8 cellular contexts compared by ENCODE assay signal in genomic region chr1:44631333-44631646, GRCh38. TPM values are rescaled to one million over a fixed set of nuclear protein-coding genes. Genes with fewer than 3 reads are reported as not detected.
DNase-seq lines count a peak whose midpoint lies in the region; ATAC-seq and TF ChIP-seq lines count a peak whose summit lies in the region.

No MANE protein-coding gene starts in this region.

- H3K4me3 ChIP-seq in AG10803 (ENCODE audit: low read length) (peak overlapping the region; percentile 59), GM23338 (peak overlapping the region; percentile 92), iPS-11a (ENCODE audit: low read depth, low read length) (peak overlapping the region; percentile 65), stomach (peak overlapping the region; percentile 83 to 95 (median 83))

- peak; percentile 23 for TF ChIP-seq EP300 in stomach (IDR thresholded peaks at IDR 0.05)

- peak overlapping the region; percentile 97 for H3K27ac ChIP-seq in GM23338 (ENCODE audit: low read depth)
- peak overlapping the region; percentile 87 to 96 (median 92) for H3K27ac ChIP-seq in stomach

- no peak for ATAC-seq in GM23338

- peaks cover 20% of the 10 kb centered on the region for H3K4me1 Mint-ChIP-seq in GM23338
- H3K4me1 Mint-ChIP-seq in activated CD4-positive, alpha-beta memory T cell treated with anti-CD3 and anti-CD28 coated beads for 36 hours (ENCODE audit: low read depth), result peaks cover 36% of the 10 kb centered on the region

- 11 to 29% (median 18%) methylated on average over 2 to 8 of the region's 8 CpGs for WGBS in stomach, 5 donors

- no peaks in the 10 kb centered on the region for H3K9me3 Mint-ChIP-seq in GM23338
- no peaks in the 10 kb centered on the region for H3K9me3 Mint-ChIP-seq in activated CD4-positive, alpha-beta memory T cell treated with anti-CD3 and anti-CD28 coated beads for 36 hours

- peaks cover 25% of the 10 kb centered on the region for H3K79me2 ChIP-seq in GM23338 (replicated peaks; ENCODE audit: insufficient read depth)

- CTCF ChIA-PET in activated CD4-positive, alpha-beta memory T cell treated with anti-CD3 and anti-CD28 coated beads for 36 hours (lab: Charles Lee), result interaction anchor here (0.7 to 6.9 kb wide), 6 partner anchors 21 to 414 kb away, joined by 3 to 65 read pairs (median 4); no protein-coding TSS in a partner anchor

- no peak for TF ChIP-seq POLR2A in stomach (IDR thresholded peaks at IDR 0.05)

- no peaks in the 10 kb centered on the region for H3K9me2 ChIP-seq in GM23338 (ENCODE audit: insufficient read depth)

- peaks cover 31% of the 10 kb centered on the region for H3F3A ChIP-seq in GM23338 (replicated peaks; ENCODE audit: low read depth)

- peak overlapping the region; percentile 87 for H3K4me3 Mint-ChIP-seq in GM23338
- H3K4me3 Mint-ChIP-seq in activated CD4-positive, alpha-beta memory T cell treated with anti-CD3 and anti-CD28 coated beads for 36 hours, result peak overlapping the region; percentile 91

- POLR2A ChIA-PET in activated CD4-positive, alpha-beta memory T cell treated with anti-CD3 and anti-CD28 coated beads for 36 hours (lab: Charles Lee), result interaction anchor here (0.6 to 4.2 kb wide), 15 partner anchors 9 to 418 kb away, joined by 3 to 36 read pairs (median 6); partner anchors contain the start of genes ARMH1, DMAP1, RNU5D-1 and TMEM53

- peaks cover 17% of the 10 kb centered on the region for H3K36me3 ChIP-seq in GM23338 (ENCODE audit: insufficient read depth)
- peaks cover 14 to 33% (median 32%) of the 10 kb centered on the region in 4 donors for H3K36me3 ChIP-seq in stomach

- H3K27me3 Mint-ChIP-seq in GM23338 (ENCODE audit: insufficient read depth, low read depth, poor library complexity), result peaks cover 8% of the 10 kb centered on the region
- H3K27me3 Mint-ChIP-seq in activated CD4-positive, alpha-beta memory T cell treated with anti-CD3 and anti-CD28 coated beads for 36 hours, result no peaks in the 10 kb centered on the region

- H4K20me1 ChIP-seq in GM23338 (replicated peaks; ENCODE audit: insufficient read depth), result peaks cover 11% of the 10 kb centered on the region

- peaks cover 13% of the 10 kb centered on the region for H3K4me1 ChIP-seq in GM23338 (ENCODE audit: insufficient read depth)
- peaks cover 16 to 44% (median 33%) of the 10 kb centered on the region in 4 donors for H3K4me1 ChIP-seq in stomach

- DNase-seq in AG10803 (ENCODE audit: low read depth), result no peak
- DNase-seq in GM23338 (ENCODE audit: low spot score), result no peak
- DNase-seq in activated CD4-positive, alpha-beta memory T cell treated with anti-CD3 and anti-CD28 coated beads for 36 hours, result no peak
- DNase-seq in stomach, result no peak
- no peak for DNase-seq in DMS153 treated with DMSO at 0.1 percent for 48 hours (lab: John Stamatoyannopoulos, UW; ENCODE audit: unreplicated experiment)
- no peak for DNase-seq in NCI-H187 treated with DMSO at 0.1 percent for 48 hours (lab: John Stamatoyannopoulos, UW)
- DNase-seq in NCI-H2227 treated with DMSO at 0.1 percent for 48 hours (lab: John Stamatoyannopoulos, UW), result no peak

- peak overlapping the region; percentile 100 for H3K4me2 ChIP-seq in GM23338

- no peaks in the 10 kb centered on the region for H3K9me3 ChIP-seq in stomach

- peak overlapping the region; percentile 97 for H3K27ac Mint-ChIP-seq in GM23338
- H3K27ac Mint-ChIP-seq in activated CD4-positive, alpha-beta memory T cell treated with anti-CD3 and anti-CD28 coated beads for 36 hours, result peak overlapping the region; percentile 94

- H2AFZ ChIP-seq in GM23338, result peak overlapping the region; percentile 86; the same call in 1 of the 2 replicates

- TF ChIP-seq CTCF in AG10803 (conservative IDR thresholded peaks at IDR 0.05; ENCODE audit: low read length), result no peak
- TF ChIP-seq CTCF in GM23338 (conservative IDR thresholded peaks at IDR 0.05; ENCODE audit: low read depth in 2 of 2), result no peak
- no peak for TF ChIP-seq CTCF in stomach (IDR thresholded peaks at IDR 0.05)

- H3K36me3 Mint-ChIP-seq in GM23338 (ENCODE audit: low read depth), result peaks cover 34% of the 10 kb centered on the region
- peaks cover 25% of the 10 kb centered on the region for H3K36me3 Mint-ChIP-seq in activated CD4-positive, alpha-beta memory T cell treated with anti-CD3 and anti-CD28 coated beads for 36 hours

- intact Hi-C loops in activated CD4-positive, alpha-beta memory T cell treated with anti-CD3 and anti-CD28 coated beads for 36 hours (cut with micrococcal nuclease), result loop anchor here (5.0 to 10.0 kb wide), 3 partner anchors 91 to 1676 kb away; partner anchors contain the start of genes BTBD19, DYNLT4, PLK3 and SLC2A1
- intact Hi-C loops in stomach (cut with DNase I; ENCODE audit: low total_unique reads), result no loop called here

- no peaks in the 10 kb centered on the region for H3K27me3 ChIP-seq in GM23338 (ENCODE audit: insufficient read depth)
- no peaks in the 10 kb centered on the region for H3K27me3 ChIP-seq in stomach

TF ChIP-seq in GM23338, 12 proteins besides CTCF, POLR2A, EP300 and RAD21:
- TF ChIP-seq EZH2phosphoT487 (IDR thresholded peaks at IDR 0.05; ENCODE audit: unreplicated experiment) (no peak), REST (IDR thresholded peaks at IDR 0.05; ENCODE audit: unreplicated experiment) (no peak), CREB1 (CRISPR knock-in tag; IDR thresholded peaks at IDR 0.05; ENCODE audit: low read depth) (no peak), ZNF331 (CRISPR knock-in tag; IDR thresholded peaks at IDR 0.05; ENCODE audit: low read depth) (no peak), NANOG (IDR thresholded peaks at IDR 0.05; ENCODE audit: borderline replicate concordance) (no peak), STAT1 (IDR thresholded peaks at IDR 0.05; ENCODE audit: unreplicated experiment) (no peak), POLR2AphosphoS5 (IDR thresholded peaks at IDR 0.05; ENCODE audit: low read depth) (no peak)

RNA-seq across cellular contexts. Expression of gene TMEM53, which starts 43.0 kb away (rescaled TPM):
- 4.3 and 20.8 TPM in 2 replicates for total RNA-seq in GM23338 (2014; rRNA removed; shearing (Covaris generic))
- polyA plus RNA-seq in GM23338 (2016; fragmentation: Nextera tagmentation; extraction: Ambion mirVana) (10.6 and 15.4 TPM in 2 replicates), stomach (1 to 10 TPM; 6.9 to 9.4 (median 7.3) TPM)
- total RNA-seq in activated CD4-positive, alpha-beta memory T cell treated with anti-CD3 and anti-CD28 coated beads for 36 hours, result 1 to 10 TPM; 5.1 to 6.5 TPM
- total RNA-seq in stomach, result 10 to 100 TPM in 1 of 5 donors, 1 to 10 TPM in 4; 2.4 to 22.8 (median 4.9) TPM

RNA-seq across cellular contexts. Expression of gene ARMH1, which starts 43.2 kb away (rescaled TPM):
- total RNA-seq in GM23338 (2014; rRNA removed; shearing (Covaris generic)), result 0.31 and 0.62 TPM in 2 replicates
- polyA plus RNA-seq in GM23338 (2016; fragmentation: Nextera tagmentation; extraction: Ambion mirVana) (1.0 TPM in 1 of 2 replicates, not detected in the other), stomach (1 to 10 TPM; 4.4 to 8.6 (median 5.7) TPM)
- 100 to 1,000 TPM; 134 to 141 TPM for total RNA-seq in activated CD4-positive, alpha-beta memory T cell treated with anti-CD3 and anti-CD28 coated beads for 36 hours
- total RNA-seq in stomach, result 1 to 10 TPM in 2 of 5 donors, not detected in 3; 3.3 to 3.7 TPM

Comparison
In these comparisons a context has a peak if more than half of its experiments do, and no peak if none do; other contexts are left out.
1. RNA of gene ARMH1, which starts 43.2 kb away (total RNA-seq): 134 to 141 TPM in activated CD4-positive, alpha-beta memory T cell treated with anti-CD3 and anti-CD28 coated beads for 36 hours; 0.31 to 0.62 TPM in GM23338 and 3.3 to 3.7 TPM in stomach; every median in the first group is over 10 times any median in the second.
2. Peak in every context shown above with its lines, with median percentiles within 50 percentile points of each other: H3K4me3 ChIP-seq.